Comparison of ENCODE assay signal across 2 cellular contexts in genomic region chr9:97744710-97745708, GRCh38.
TF ChIP-seq lines count a peak whose summit lies in the region.

No MANE protein-coding gene starts in this region.

TF ChIP-seq in Ishikawa, 13 proteins besides CTCF, POLR2A, EP300 and RAD21:
- TF ChIP-seq REST (IDR thresholded peaks at IDR 0.05; ENCODE audit: low read depth) (peak; percentile 92), MAX (IDR thresholded peaks at IDR 0.05) (no peak)
TF ChIP-seq in Ishikawa: peak in this region for 1.

TF ChIP-seq in K562, 482 proteins besides CTCF, POLR2A, EP300 and RAD21 (continued from another document and continues in another):
- TF ChIP-seq TOE1 (IDR thresholded peaks at IDR 0.05; ENCODE audit: borderline replicate concordance) = no peak
- no peak for TF ChIP-seq TOE1 (CRISPR knock-in tag; IDR thresholded peaks at IDR 0.05; ENCODE audit: borderline replicate concordance, low read depth)
- no peak for TF ChIP-seq MBD2 (IDR thresholded peaks at IDR 0.05; ENCODE audit: borderline replicate concordance, low read depth)
- no peak for TF ChIP-seq SIX5 (IDR thresholded peaks at IDR 0.05; ENCODE audit: borderline replicate concordance in 1 of 2, insufficient read depth in 1 of 2, low read depth in 1 of 2, low read length in 2 of 2)
- TF ChIP-seq RBFOX2 (IDR thresholded peaks at IDR 0.05; ENCODE audit: low read depth, low read length) = no peak
- TF ChIP-seq CGGBP1 (CRISPR knock-in tag; IDR thresholded peaks at IDR 0.05) = no peak
- no peak for TF ChIP-seq IFI16 (CRISPR knock-in tag; IDR thresholded peaks at IDR 0.05)
- TF ChIP-seq HMBOX1 (IDR thresholded peaks at IDR 0.05) = no peak
- no peak for TF ChIP-seq TSHZ1 (CRISPR knock-in tag; IDR thresholded peaks at IDR 0.05)
- TF ChIP-seq CCAR2 (IDR thresholded peaks at IDR 0.05; ENCODE audit: low read depth, low read length) = no peak
- no peak for TF ChIP-seq TBL1XR1 (IDR thresholded peaks at IDR 0.05; ENCODE audit: low read length in 2 of 2)
- no peak for TF ChIP-seq ARID2 (IDR thresholded peaks at IDR 0.05)
- TF ChIP-seq RNF219 (CRISPR knock-in tag; IDR thresholded peaks at IDR 0.05) = no peak
- no peak for TF ChIP-seq ZNF143 (CRISPR knock-in tag; IDR thresholded peaks at IDR 0.05)
- TF ChIP-seq FOXP1 (CRISPR knock-in tag; IDR thresholded peaks at IDR 0.05) = no peak
- no peak for TF ChIP-seq NCOA1 (IDR thresholded peaks at IDR 0.05; ENCODE audit: low read depth)
- peak; percentile 27 for TF ChIP-seq CBFA2T2 (conservative IDR thresholded peaks at IDR 0.05)
- no peak for TF ChIP-seq MTA2 (IDR thresholded peaks at IDR 0.05; ENCODE audit: low read depth)
- TF ChIP-seq NEUROD1 (IDR thresholded peaks at IDR 0.05; ENCODE audit: borderline replicate concordance, low read depth, low read length, partially characterized antibody) = no peak
- no peak for TF ChIP-seq PHF8 (IDR thresholded peaks at IDR 0.05; ENCODE audit: borderline replicate concordance, low read length)
- TF ChIP-seq MCM2 (IDR thresholded peaks at IDR 0.05; ENCODE audit: low read depth) = no peak
- no peak for TF ChIP-seq ZNF146 (CRISPR knock-in tag; IDR thresholded peaks at IDR 0.05; ENCODE audit: unreplicated experiment)
- 0 out of 4 replicates have a peak, but pooled peaks of 1 of the 2 experiments have one; percentile 26 for TF ChIP-seq ZNF639 (CRISPR knock-in tag; conservative IDR thresholded peaks at IDR 0.05 in 1 of 2, IDR thresholded peaks at IDR 0.05 in 1 of 2)
- no peak for TF ChIP-seq ZEB2 (IDR thresholded peaks at IDR 0.05)
- TF ChIP-seq ZNF655 (CRISPR knock-in tag; IDR thresholded peaks at IDR 0.05) = no peak
- TF ChIP-seq HMGXB4 (CRISPR knock-in tag; IDR thresholded peaks at IDR 0.05) = no peak
- TF ChIP-seq UBTF (IDR thresholded peaks at IDR 0.05; ENCODE audit: borderline replicate concordance in 1 of 2, low read depth in 2 of 2, low read length in 2 of 2) = no peak
- TF ChIP-seq ZNF707 (CRISPR knock-in tag; conservative IDR thresholded peaks at IDR 0.05) = no peak
- TF ChIP-seq CBFA2T3 (IDR thresholded peaks at IDR 0.05) = peak; percentile 35; the same call in 1 of the 2 replicates
- TF ChIP-seq SUPT5H (IDR thresholded peaks at IDR 0.05) = no peak
- TF ChIP-seq RB1 (IDR thresholded peaks at IDR 0.05; ENCODE audit: low read depth) = no peak
- TF ChIP-seq ZNF253 (CRISPR knock-in tag; conservative IDR thresholded peaks at IDR 0.05) = no peak
- TF ChIP-seq ZNF24 (IDR thresholded peaks at IDR 0.05) = no peak
- no peak for TF ChIP-seq POLR3A (IDR thresholded peaks at IDR 0.05; ENCODE audit: borderline replicate concordance, extremely low read depth, insufficient read depth, insufficient read length)
- TF ChIP-seq FOXA1 (IDR thresholded peaks at IDR 0.05; ENCODE audit: borderline replicate concordance) = no peak
- peak; percentile 89 for TF ChIP-seq MIER1 (IDR thresholded peaks at IDR 0.05; ENCODE audit: low read depth)
- TF ChIP-seq HCFC1 (IDR thresholded peaks at IDR 0.05; ENCODE audit: low read depth, low read length) = no peak
- no peak for TF ChIP-seq ZBTB9 (CRISPR knock-in tag; IDR thresholded peaks at IDR 0.05)
- TF ChIP-seq HSF4 (CRISPR knock-in tag; IDR thresholded peaks at IDR 0.05; ENCODE audit: borderline replicate concordance) = no peak
- no peak for TF ChIP-seq SIN3B (IDR thresholded peaks at IDR 0.05; ENCODE audit: low read depth)
- no peak for TF ChIP-seq PTTG1 (tag; IDR thresholded peaks at IDR 0.05; ENCODE audit: low read depth)
- TF ChIP-seq PKNOX1 (IDR thresholded peaks at IDR 0.05) = no peak
- no peak for TF ChIP-seq ZNF780A (CRISPR knock-in tag; IDR thresholded peaks at IDR 0.05)
